Comparison of ENCODE assay signal across 1 cellular context in the genomic region with DNA sequence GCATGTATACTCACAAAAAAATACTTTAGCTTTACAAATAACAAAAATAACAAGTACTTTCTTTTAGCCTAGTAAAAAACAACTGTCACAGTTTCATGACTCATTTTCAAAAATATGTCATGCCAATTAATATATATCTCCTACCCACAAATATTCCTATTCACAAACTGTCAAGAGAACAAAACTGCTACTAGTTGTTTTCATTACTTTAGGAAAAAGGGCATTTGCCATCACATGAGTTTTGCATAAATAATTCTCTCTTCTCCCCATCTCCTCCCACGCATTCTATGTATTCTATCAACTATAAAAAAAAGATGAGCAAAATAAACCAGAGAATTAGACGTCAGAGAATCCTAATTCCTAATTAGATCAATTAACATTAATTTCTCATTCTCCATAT.
TF ChIP-seq lines count a peak whose summit lies in the region.

No MANE protein-coding gene starts in this region.

TF ChIP-seq in WTC11, 78 proteins besides CTCF, POLR2A, EP300 and RAD21 (continued from another document):
- TF ChIP-seq, protein P1, sequence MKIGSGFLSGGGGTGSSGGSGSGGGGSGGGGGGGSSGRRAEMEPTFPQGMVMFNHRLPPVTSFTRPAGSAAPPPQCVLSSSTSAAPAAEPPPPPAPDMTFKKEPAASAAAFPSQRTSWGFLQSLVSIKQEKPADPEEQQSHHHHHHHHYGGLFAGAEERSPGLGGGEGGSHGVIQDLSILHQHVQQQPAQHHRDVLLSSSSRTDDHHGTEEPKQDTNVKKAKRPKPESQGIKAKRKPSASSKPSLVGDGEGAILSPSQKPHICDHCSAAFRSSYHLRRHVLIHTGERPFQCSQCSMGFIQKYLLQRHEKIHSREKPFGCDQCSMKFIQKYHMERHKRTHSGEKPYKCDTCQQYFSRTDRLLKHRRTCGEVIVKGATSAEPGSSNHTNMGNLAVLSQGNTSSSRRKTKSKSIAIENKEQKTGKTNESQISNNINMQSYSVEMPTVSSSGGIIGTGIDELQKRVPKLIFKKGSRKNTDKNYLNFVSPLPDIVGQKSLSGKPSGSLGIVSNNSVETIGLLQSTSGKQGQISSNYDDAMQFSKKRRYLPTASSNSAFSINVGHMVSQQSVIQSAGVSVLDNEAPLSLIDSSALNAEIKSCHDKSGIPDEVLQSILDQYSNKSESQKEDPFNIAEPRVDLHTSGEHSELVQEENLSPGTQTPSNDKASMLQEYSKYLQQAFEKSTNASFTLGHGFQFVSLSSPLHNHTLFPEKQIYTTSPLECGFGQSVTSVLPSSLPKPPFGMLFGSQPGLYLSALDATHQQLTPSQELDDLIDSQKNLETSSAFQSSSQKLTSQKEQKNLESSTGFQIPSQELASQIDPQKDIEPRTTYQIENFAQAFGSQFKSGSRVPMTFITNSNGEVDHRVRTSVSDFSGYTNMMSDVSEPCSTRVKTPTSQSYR (CRISPR knock-in tag; IDR thresholded peaks at IDR 0.05), result no peak
